In the genomic region with DNA sequence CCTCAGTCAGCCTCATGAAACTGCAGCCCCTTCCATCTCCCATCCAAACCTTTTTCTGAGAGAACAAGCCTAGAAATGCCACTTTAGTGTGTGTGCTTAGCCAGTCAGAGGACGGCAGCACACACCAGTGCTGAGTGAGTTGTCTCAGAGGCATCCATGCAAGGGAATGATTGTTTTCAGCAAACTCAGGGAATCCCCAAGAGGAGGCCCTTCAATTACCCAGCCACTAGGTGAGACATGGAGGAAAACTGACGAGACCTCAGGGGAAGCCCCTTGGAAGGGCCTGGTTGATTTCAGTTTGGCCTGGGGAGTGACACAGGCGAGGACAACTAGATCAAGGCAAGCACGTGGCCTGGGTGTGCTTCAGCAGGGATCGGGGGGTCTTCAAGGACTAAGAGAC, we compare ENCODE assay signal across 32 cellular contexts. TPM values are rescaled to one million over a fixed set of nuclear protein-coding genes. Genes with fewer than 3 reads are reported as not detected.
DNase-seq lines count a peak whose midpoint lies in the region; ATAC-seq and TF ChIP-seq lines count a peak whose summit lies in the region.
"Had no signal": no experiment of that assay in that cellular context is flagged by ENCODE, and none has a peak within 500 bp of the region (broad histone marks: within the 10 kb centered on the region; RNA-seq: fewer than 3 reads in every experiment).

No MANE protein-coding gene starts in this region.

- BruUV-seq in mammary epithelial cell (replicated peaks; lab: Mats Ljungman, UMichigan) = no TSS peak
- no TSS peak for BruUV-seq in MCF 10A (replicated peaks; lab: Mats Ljungman, UMichigan)

- H3K4me3 ChIP-seq in mammary epithelial cell (replicated peaks in 1 of 3; ENCODE audit: insufficient read depth in 1 of 3, low read depth in 2 of 3, low read length in 3 of 3) = no peak overlapping the region
- H3K4me3 ChIP-seq: lung, prostate gland, upper lobe of left lung had no signal

- no peak overlapping the region for H3K4me3 Mint-ChIP-seq in MCF 10A (ENCODE audit: unreplicated experiment)
- no peak overlapping the region for H3K4me3 Mint-ChIP-seq in activated T-cell treated with anti-CD3 and anti-CD28 coated beads, Interleukin-2, amount 50 U/mL, for 24 hours
- H3K4me3 Mint-ChIP-seq: activated T-cell treated with anti-CD3 and anti-CD28 coated beads, Interleukin-2, amount 50 U/mL, for 72 hours; CD4-positive, alpha-beta memory T cell; dendritic cell treated with granulocyte-macrophage colony-stimulating factor and Interleukin-4, amounts not matched to agents 40 ng/mL and 50 ng/mL, for 4 days; HFFc6; T-helper 17 cell had no signal

- POLR2A ChIA-PET in MCF 10A (lab: Yijun Ruan, JAX) = interaction anchor here (0.6 kb wide), 1 partner anchor 229 kb away, joined by 3 read pairs; no protein-coding TSS in a partner anchor

- H3K27me3 Mint-ChIP-seq in MCF 10A (ENCODE audit: insufficient read depth, unreplicated experiment) = no peaks in the 10 kb centered on the region
- peaks cover 8% of the 10 kb centered on the region for H3K27me3 Mint-ChIP-seq in activated T-cell treated with anti-CD3 and anti-CD28 coated beads, Interleukin-2, amount 50 U/mL, for 24 hours

- no peaks in the 10 kb centered on the region for H3K4me1 Mint-ChIP-seq in MCF 10A (ENCODE audit: insufficient read depth, unreplicated experiment)
- no peaks in the 10 kb centered on the region for H3K4me1 Mint-ChIP-seq in activated T-cell treated with anti-CD3 and anti-CD28 coated beads, Interleukin-2, amount 50 U/mL, for 24 hours (ENCODE audit: low read depth)
- H3K4me1 Mint-ChIP-seq: CD4-positive, alpha-beta memory T cell; T-helper 17 cell had no signal

- DNase-seq in mammary epithelial cell (peak; percentile 4), MCF 10A (ENCODE audit: unreplicated experiment) (no peak), iPS-NIHi7 (ENCODE audit: extremely low spot score) (peak; percentile 19), NCI-H1105 treated with DMSO at 0.1 percent for 48 hours (lab: John Stamatoyannopoulos, UW) (no peak), mucosa of gallbladder (ENCODE audit: low spot score) (no peak), HuH-7 (ENCODE audit: low spot score) (no peak)
- no peak for DNase-seq in activated T-cell treated with anti-CD3 and anti-CD28 coated beads, Interleukin-2, amount 50 U/mL, for 24 hours
- DNase-seq: 8988T; activated CD4-positive, alpha-beta T cell treated with anti-CD3 and anti-CD28 coated beads for 4 hours; activated naive CD4-positive, alpha-beta T cell treated with Interleukin-2 at 50 U/mL for 16 hours; activated T-cell treated with anti-CD3 and anti-CD28 coated beads, Interleukin-2, amount 50 U/mL, for 72 hours; caudate nucleus; CD4-positive, alpha-beta memory T cell; GDM1; HFFc6; NCI-H1048; NCI-H2029; NCI-H345; NCI-H82; stimulated activated CD4-positive, alpha-beta T cell treated with anti-CD3 and anti-CD28 coated beads, Interleukin-1b, Interleukin-23, amount 100 ng/mL, for 48 hours; T-helper 17 cell had no signal

- H3K9ac ChIP-seq in mammary epithelial cell (ENCODE audit: insufficient read depth, low read length) = no peak overlapping the region

- TF ChIP-seq CTCF in mammary epithelial cell (conservative IDR thresholded peaks at IDR 0.05 in 1 of 2, IDR thresholded peaks at IDR 0.05 in 1 of 2; ENCODE audit: extremely low read depth in 1 of 2, insufficient read depth in 1 of 2, low read depth in 1 of 2, low read length in 2 of 2) (no peak), MCF 10A (IDR thresholded peaks at IDR 0.05; ENCODE audit: unreplicated experiment) (no peak)

- H3K27me3 ChIP-seq in mammary epithelial cell (ENCODE audit: insufficient read depth, low read length) = no peaks in the 10 kb centered on the region
- H3K27me3 ChIP-seq: neutrophil, upper lobe of left lung had no signal

- no peaks in the 10 kb centered on the region for H3K9me3 Mint-ChIP-seq in MCF 10A (ENCODE audit: unreplicated experiment)
- H3K9me3 Mint-ChIP-seq in activated T-cell treated with anti-CD3 and anti-CD28 coated beads, Interleukin-2, amount 50 U/mL, for 24 hours = no peaks in the 10 kb centered on the region
- H3K9me3 Mint-ChIP-seq: activated T-cell treated with anti-CD3 and anti-CD28 coated beads, Interleukin-2, amount 50 U/mL, for 72 hours; dendritic cell treated with granulocyte-macrophage colony-stimulating factor and Interleukin-4, amounts not matched to agents 40 ng/mL and 50 ng/mL, for 4 days had no signal

- H3K27ac ChIP-seq in mammary epithelial cell (ENCODE audit: insufficient read depth, low read depth, low read length) = no peak overlapping the region
- H3K27ac ChIP-seq: HL-60, neutrophil, prostate gland, RWPE1, upper lobe of left lung had no signal

- H3K4me1 ChIP-seq in mammary epithelial cell (ENCODE audit: insufficient read depth, low read length) = no peaks in the 10 kb centered on the region
- H3K4me1 ChIP-seq: prostate gland had no signal

- H3K79me2 ChIP-seq in mammary epithelial cell (ENCODE audit: insufficient read depth, low read length) = no peaks in the 10 kb centered on the region

- intact Hi-C loops in mammary epithelial cell (cut with micrococcal nuclease) = no loop called here
- intact Hi-C loops in MCF 10A (cut with micrococcal nuclease) = no loop called here

- dilution Hi-C loops in mammary epithelial cell (cut with HindIII; ENCODE audit: low sequenced_read_pairs) = no loop called here

- 61% methylated on average over 5 of the region's 5 CpGs for WGBS in mammary epithelial cell (ENCODE audit: low coverage, missing lambda C conversion rate)

- H3K4me2 ChIP-seq in mammary epithelial cell (ENCODE audit: insufficient read depth, low read depth, low read length) = no peak overlapping the region

- no peaks in the 10 kb centered on the region for H4K20me1 ChIP-seq in mammary epithelial cell (ENCODE audit: insufficient read depth, low read length)

- no peaks in the 10 kb centered on the region for H3K36me3 Mint-ChIP-seq in MCF 10A (ENCODE audit: insufficient read depth, unreplicated experiment)
- H3K36me3 Mint-ChIP-seq in activated T-cell treated with anti-CD3 and anti-CD28 coated beads, Interleukin-2, amount 50 U/mL, for 24 hours (ENCODE audit: low read depth) = no peaks in the 10 kb centered on the region
- H3K36me3 Mint-ChIP-seq: CD4-positive, alpha-beta memory T cell had no signal

- no peak overlapping the region for H3K27ac Mint-ChIP-seq in MCF 10A (ENCODE audit: low read depth, unreplicated experiment)
- H3K27ac Mint-ChIP-seq in activated T-cell treated with anti-CD3 and anti-CD28 coated beads, Interleukin-2, amount 50 U/mL, for 24 hours = no peak overlapping the region
- H3K27ac Mint-ChIP-seq: activated T-cell treated with anti-CD3 and anti-CD28 coated beads, Interleukin-2, amount 50 U/mL, for 72 hours; dendritic cell treated with granulocyte-macrophage colony-stimulating factor and Interleukin-4, amounts not matched to agents 40 ng/mL and 50 ng/mL, for 4 days; HFFc6; T-helper 17 cell had no signal

- CTCF ChIA-PET in mammary epithelial cell (lab: Charles Lee; ENCODE audit: low non-redundant PET) (no interaction called here), MCF 10A (lab: Yijun Ruan, JAX) (no interaction called here)

- in situ Hi-C loops in mammary epithelial cell (cut with MboI; ENCODE audit: low sequenced_read_pairs in 2 of 2) = no loop called here

- peak; percentile 71 for ATAC-seq in HG03432 (IDR thresholded peaks at IDR 0.05; ENCODE audit: unreplicated experiment)
- ATAC-seq: activated T-cell treated with anti-CD3 and anti-CD28 coated beads, Interleukin-2, amount 50 U/mL, for 72 hours; HepG2; T-helper 17 cell had no signal

- H3K36me3 ChIP-seq in mammary epithelial cell (ENCODE audit: insufficient read depth, low read length) = no peaks in the 10 kb centered on the region
- H3K36me3 ChIP-seq: neutrophil, prostate gland, upper lobe of left lung had no signal

- no peaks in the 10 kb centered on the region for H3K9me3 ChIP-seq in mammary epithelial cell (replicated peaks; ENCODE audit: insufficient read depth, low read length)
- H3K9me3 ChIP-seq: neutrophil, prostate gland, upper lobe of left lung had no signal

- no peak overlapping the region for H2AFZ ChIP-seq in mammary epithelial cell (ENCODE audit: low read depth, low read length)

RNA-seq across cellular contexts. Expression of a gene that starts 49.7 kb away (rescaled TPM):
- not detected for total RNA-seq in mammary epithelial cell
- not detected for polyA plus RNA-seq in mammary epithelial cell
- 1.8 TPM for polyA minus RNA-seq in mammary epithelial cell
- total RNA-seq in MCF 10A (2022) = 0.05 TPM in 1 of 2 replicates, not detected in the other
- 14.8 TPM for total RNA-seq in mucosa of gallbladder
- total RNA-seq: activated T-cell treated with anti-CD3 and anti-CD28 coated beads, Interleukin-2, amount 50 U/mL, for 72 hours; CD4-positive, alpha-beta memory T cell; HFFc6; kidney epithelial cell; T-helper 17 cell had no signal
- polyA plus RNA-seq: CD4-positive, alpha-beta memory T cell; fibroblast of lung had no signal

Comparison
In these comparisons a context has a peak if more than half of its experiments do, and no peak if none do; other contexts are left out.
1. DNase-seq: peak in mammary epithelial cell (single experiment) and iPS-NIHi7 (single experiment); none in MCF 10A (single experiment), activated T-cell treated with anti-CD3 and anti-CD28 coated beads, Interleukin-2, amount 50 U/mL, for 24 hours (single experiment), NCI-H1105 treated with DMSO at 0.1 percent for 48 hours (single experiment), mucosa of gallbladder (single experiment) and HuH-7 (single experiment).
2. RNA of a gene that starts 49.7 kb away (total RNA-seq): 14.8 TPM in mucosa of gallbladder (single experiment); not detected in mammary epithelial cell and 0.05 TPM in MCF 10A; every median in the first group is over 10 times any median in the second.